Comparison of ENCODE assay signal across 1 cellular context in the genomic region with DNA sequence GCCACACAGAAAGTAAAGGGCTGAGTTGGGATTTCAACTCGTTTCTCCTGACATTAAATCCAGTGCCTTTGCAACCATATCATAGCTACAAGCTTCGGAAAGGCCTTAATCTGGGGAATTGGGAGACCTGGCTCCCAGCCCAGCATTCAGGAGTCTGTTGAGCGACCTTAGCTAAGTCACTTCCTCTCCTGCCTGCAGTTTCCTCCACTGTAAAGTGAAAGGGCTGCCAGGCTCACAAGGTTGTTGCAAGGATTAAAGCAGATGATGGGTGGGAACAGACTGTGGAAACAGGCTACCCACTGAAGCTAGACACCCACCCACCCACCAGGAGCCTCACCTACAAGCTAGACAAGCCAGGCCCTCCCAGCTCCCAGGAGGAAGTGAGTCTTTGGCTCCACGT.
TF ChIP-seq lines count a peak whose summit lies in the region.

No MANE protein-coding gene starts in this region.

TF ChIP-seq in GM23338, 12 proteins besides CTCF, POLR2A, EP300 and RAD21:
- TF ChIP-seq, protein P1, sequence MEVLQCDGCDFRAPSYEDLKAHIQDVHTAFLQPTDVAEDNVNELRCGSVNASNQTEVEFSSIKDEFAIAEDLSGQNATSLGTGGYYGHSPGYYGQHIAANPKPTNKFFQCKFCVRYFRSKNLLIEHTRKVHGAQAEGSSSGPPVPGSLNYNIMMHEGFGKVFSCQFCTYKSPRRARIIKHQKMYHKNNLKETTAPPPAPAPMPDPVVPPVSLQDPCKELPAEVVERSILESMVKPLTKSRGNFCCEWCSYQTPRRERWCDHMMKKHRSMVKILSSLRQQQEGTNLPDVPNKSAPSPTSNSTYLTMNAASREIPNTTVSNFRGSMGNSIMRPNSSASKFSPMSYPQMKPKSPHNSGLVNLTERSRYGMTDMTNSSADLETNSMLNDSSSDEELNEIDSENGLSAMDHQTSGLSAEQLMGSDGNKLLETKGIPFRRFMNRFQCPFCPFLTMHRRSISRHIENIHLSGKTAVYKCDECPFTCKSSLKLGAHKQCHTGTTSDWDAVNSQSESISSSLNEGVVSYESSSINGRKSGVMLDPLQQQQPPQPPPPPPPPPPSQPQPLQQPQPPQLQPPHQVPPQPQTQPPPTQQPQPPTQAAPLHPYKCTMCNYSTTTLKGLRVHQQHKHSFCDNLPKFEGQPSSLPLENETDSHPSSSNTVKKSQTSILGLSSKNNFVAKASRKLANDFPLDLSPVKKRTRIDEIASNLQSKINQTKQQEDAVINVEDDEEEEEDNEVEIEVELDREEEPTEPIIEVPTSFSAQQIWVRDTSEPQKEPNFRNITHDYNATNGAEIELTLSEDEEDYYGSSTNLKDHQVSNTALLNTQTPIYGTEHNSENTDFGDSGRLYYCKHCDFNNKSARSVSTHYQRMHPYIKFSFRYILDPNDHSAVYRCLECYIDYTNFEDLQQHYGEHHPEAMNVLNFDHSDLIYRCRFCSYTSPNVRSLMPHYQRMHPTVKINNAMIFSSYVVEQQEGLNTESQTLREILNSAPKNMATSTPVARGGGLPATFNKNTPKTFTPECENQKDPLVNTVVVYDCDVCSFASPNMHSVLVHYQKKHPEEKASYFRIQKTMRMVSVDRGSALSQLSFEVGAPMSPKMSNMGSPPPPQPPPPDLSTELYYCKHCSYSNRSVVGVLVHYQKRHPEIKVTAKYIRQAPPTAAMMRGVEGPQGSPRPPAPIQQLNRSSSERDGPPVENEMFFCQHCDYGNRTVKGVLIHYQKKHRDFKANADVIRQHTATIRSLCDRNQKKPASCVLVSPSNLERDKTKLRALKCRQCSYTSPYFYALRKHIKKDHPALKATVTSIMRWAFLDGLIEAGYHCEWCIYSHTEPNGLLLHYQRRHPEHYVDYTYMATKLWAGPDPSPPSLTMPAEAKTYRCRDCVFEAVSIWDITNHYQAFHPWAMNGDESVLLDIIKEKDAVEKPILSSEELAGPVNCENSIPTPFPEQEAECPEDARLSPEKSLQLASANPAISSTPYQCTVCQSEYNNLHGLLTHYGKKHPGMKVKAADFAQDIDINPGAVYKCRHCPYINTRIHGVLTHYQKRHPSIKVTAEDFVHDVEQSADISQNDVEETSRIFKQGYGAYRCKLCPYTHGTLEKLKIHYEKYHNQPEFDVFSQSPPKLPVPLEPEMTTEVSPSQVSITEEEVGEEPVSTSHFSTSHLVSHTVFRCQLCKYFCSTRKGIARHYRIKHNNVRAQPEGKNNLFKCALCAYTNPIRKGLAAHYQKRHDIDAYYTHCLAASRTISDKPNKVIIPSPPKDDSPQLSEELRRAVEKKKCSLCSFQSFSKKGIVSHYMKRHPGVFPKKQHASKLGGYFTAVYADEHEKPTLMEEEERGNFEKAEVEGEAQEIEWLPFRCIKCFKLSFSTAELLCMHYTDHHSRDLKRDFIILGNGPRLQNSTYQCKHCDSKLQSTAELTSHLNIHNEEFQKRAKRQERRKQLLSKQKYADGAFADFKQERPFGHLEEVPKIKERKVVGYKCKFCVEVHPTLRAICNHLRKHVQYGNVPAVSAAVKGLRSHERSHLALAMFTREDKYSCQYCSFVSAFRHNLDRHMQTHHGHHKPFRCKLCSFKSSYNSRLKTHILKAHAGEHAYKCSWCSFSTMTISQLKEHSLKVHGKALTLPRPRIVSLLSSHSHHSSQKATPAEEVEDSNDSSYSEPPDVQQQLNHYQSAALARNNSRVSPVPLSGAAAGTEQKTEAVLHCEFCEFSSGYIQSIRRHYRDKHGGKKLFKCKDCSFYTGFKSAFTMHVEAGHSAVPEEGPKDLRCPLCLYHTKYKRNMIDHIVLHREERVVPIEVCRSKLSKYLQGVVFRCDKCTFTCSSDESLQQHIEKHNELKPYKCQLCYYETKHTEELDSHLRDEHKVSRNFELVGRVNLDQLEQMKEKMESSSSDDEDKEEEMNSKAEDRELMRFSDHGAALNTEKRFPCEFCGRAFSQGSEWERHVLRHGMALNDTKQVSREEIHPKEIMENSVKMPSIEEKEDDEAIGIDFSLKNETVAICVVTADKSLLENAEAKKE (CRISPR knock-in tag; IDR thresholded peaks at IDR 0.05), result no peak
- TF ChIP-seq JUNB (IDR thresholded peaks at IDR 0.05; ENCODE audit: unreplicated experiment), result no peak
- TF ChIP-seq POLR2AphosphoS5 (IDR thresholded peaks at IDR 0.05; ENCODE audit: low read depth), result no peak
- no peak for TF ChIP-seq EZH2phosphoT487 (IDR thresholded peaks at IDR 0.05; ENCODE audit: unreplicated experiment)
- no peak for TF ChIP-seq CREB1 (CRISPR knock-in tag; IDR thresholded peaks at IDR 0.05; ENCODE audit: low read depth)
- TF ChIP-seq, protein P2, sequence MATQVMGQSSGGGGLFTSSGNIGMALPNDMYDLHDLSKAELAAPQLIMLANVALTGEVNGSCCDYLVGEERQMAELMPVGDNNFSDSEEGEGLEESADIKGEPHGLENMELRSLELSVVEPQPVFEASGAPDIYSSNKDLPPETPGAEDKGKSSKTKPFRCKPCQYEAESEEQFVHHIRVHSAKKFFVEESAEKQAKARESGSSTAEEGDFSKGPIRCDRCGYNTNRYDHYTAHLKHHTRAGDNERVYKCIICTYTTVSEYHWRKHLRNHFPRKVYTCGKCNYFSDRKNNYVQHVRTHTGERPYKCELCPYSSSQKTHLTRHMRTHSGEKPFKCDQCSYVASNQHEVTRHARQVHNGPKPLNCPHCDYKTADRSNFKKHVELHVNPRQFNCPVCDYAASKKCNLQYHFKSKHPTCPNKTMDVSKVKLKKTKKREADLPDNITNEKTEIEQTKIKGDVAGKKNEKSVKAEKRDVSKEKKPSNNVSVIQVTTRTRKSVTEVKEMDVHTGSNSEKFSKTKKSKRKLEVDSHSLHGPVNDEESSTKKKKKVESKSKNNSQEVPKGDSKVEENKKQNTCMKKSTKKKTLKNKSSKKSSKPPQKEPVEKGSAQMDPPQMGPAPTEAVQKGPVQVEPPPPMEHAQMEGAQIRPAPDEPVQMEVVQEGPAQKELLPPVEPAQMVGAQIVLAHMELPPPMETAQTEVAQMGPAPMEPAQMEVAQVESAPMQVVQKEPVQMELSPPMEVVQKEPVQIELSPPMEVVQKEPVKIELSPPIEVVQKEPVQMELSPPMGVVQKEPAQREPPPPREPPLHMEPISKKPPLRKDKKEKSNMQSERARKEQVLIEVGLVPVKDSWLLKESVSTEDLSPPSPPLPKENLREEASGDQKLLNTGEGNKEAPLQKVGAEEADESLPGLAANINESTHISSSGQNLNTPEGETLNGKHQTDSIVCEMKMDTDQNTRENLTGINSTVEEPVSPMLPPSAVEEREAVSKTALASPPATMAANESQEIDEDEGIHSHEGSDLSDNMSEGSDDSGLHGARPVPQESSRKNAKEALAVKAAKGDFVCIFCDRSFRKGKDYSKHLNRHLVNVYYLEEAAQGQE (IDR thresholded peaks at IDR 0.05; ENCODE audit: unreplicated experiment), result no peak
- TF ChIP-seq EZH2 (IDR thresholded peaks at IDR 0.05; ENCODE audit: low read depth, unreplicated experiment), result no peak
- TF ChIP-seq STAT1 (IDR thresholded peaks at IDR 0.05; ENCODE audit: unreplicated experiment), result no peak
- no peak for TF ChIP-seq NANOG (IDR thresholded peaks at IDR 0.05; ENCODE audit: borderline replicate concordance)
- TF ChIP-seq ZNF114 (CRISPR knock-in tag; IDR thresholded peaks at IDR 0.05), result no peak
- TF ChIP-seq ZNF331 (CRISPR knock-in tag; IDR thresholded peaks at IDR 0.05; ENCODE audit: low read depth), result no peak
- no peak for TF ChIP-seq ETS1 (IDR thresholded peaks at IDR 0.05)
TF ChIP-seq in GM23338: peak in this region for 0.
